ENCODE assay signal across 22 cellular contexts in genomic region chr4:142781114-142781513, GRCh38.
DNase-seq lines count a peak whose midpoint lies in the region; ATAC-seq, FAIRE-seq and TF ChIP-seq lines count a peak whose summit lies in the region.
"Had no signal": no experiment of that assay in that cellular context is flagged by ENCODE, and none has a peak within 500 bp of the region (broad histone marks: within the 10 kb centered on the region; RNA-seq: fewer than 3 reads in every experiment).

No MANE protein-coding gene starts in this region.

- POLR2A ChIA-PET in HCT116 (lab: Charles Lee): no interaction called here

- no peaks in the 10 kb centered on the region for H4K20me1 ChIP-seq in HCT116 (ENCODE audit: insufficient read depth)
- H4K20me1 ChIP-seq: BLaER1 had no signal

- CTCF ChIA-PET in HCT116 (lab: Charles Lee): no interaction called here

- H3K27ac ChIP-seq in HCT116 (ENCODE audit: low read depth, low read length): no peak overlapping the region
- no peak overlapping the region for H3K27ac ChIP-seq in pancreas
- H3K27ac ChIP-seq: BLaER1, KMS-11 had no signal

- TF ChIP-seq CTCF in HCT116 (IDR thresholded peaks at IDR 0.05 in 2 of 3, conservative IDR thresholded peaks at IDR 0.05 in 1 of 3; ENCODE audit: borderline replicate concordance in 1 of 3, insufficient read depth in 1 of 3, low read depth in 2 of 3, low read length in 2 of 3) (no peak), fibroblast of pulmonary artery (IDR thresholded peaks at IDR 0.05; ENCODE audit: low read length, missing control alignments) (no peak), pancreas (IDR thresholded peaks at IDR 0.05) (no peak)

- intact Hi-C loops in HCT116 (cut with micrococcal nuclease) (no loop called here), pancreas (cut with DNase I) (no loop called here)

- TF ChIP-seq POLR2A in HCT116 (IDR thresholded peaks at IDR 0.05; ENCODE audit: borderline replicate concordance, extremely low read depth, insufficient read depth, insufficient read length): no peak
- TF ChIP-seq POLR2A in GM12892 (IDR thresholded peaks at IDR 0.05; ENCODE audit: low read depth, low read length): no peak

- no TSS peak for BruUV-seq in HCT116 (replicated peaks; lab: Mats Ljungman, UMichigan)

- no peaks in the 10 kb centered on the region for H3K79me2 ChIP-seq in HCT116 (ENCODE audit: insufficient read depth, low read length)

- RAD21 ChIA-PET in HCT116 (lab: Charles Lee; ENCODE audit: low non-redundant PET in 1 of 2, low total read pairs in 2 of 2, uncharacterized antibody in 2 of 2, unreplicated experiment in 2 of 2): no interaction called here

- H3K36me3 ChIP-seq in HCT116 (ENCODE audit: control insufficient read depth in 1 of 2, insufficient read depth in 2 of 2, low read length in 2 of 2) (no peaks in the 10 kb centered on the region), pancreas (no peaks in the 10 kb centered on the region)
- H3K36me3 ChIP-seq: BLaER1 had no signal

- H3K9me2 ChIP-seq in HCT116 (ENCODE audit: insufficient read depth): peaks cover 3% of the 10 kb centered on the region; the same call in 1 of the 2 replicates

- H3K4me1 ChIP-seq in HCT116 (ENCODE audit: control insufficient read depth in 1 of 2, insufficient read depth in 2 of 2, low read length in 2 of 2) (peaks cover 5 to 14% of the 10 kb centered on the region in 2 experiments; a peak in 3 of 4 replicates), pancreas (no peaks in the 10 kb centered on the region)
- H3K4me1 ChIP-seq: BLaER1 had no signal

- H3K9ac ChIP-seq in HCT116 (ENCODE audit: low read length): no peak overlapping the region
- H3K9ac ChIP-seq: BLaER1, KMS-11 had no signal

- H3K4me2 ChIP-seq in HCT116 (ENCODE audit: low read length): 0 out of 2 replicates have a peak overlapping the region, but pooled peaks have one; percentile 22
- H3K4me2 ChIP-seq: BLaER1, KMS-11 had no signal

- FAIRE-seq in pancreas (lab: Jason Lieb, UNC) (no peak), GM12892 (lab: Jason Lieb, UNC) (no peak)
- FAIRE-seq: A204.1, D721Med, HepG2 had no signal

- H2AFZ ChIP-seq in HCT116 (ENCODE audit: low read depth, low read length, poor library complexity, severe bottlenecking): peak overlapping the region; percentile 91

- ATAC-seq in HCT116: peak; percentile 63; the same call in 1 of the 2 replicates
- ATAC-seq in pancreas: no peak
- ATAC-seq in HG03139 (IDR thresholded peaks at IDR 0.05; ENCODE audit: unreplicated experiment): no peak
- ATAC-seq: HepG2 had no signal

- TF ChIP-seq RAD21 in HCT116 (IDR thresholded peaks at IDR 0.05; ENCODE audit: low read depth): no peak

- 44 to 50% methylated on average over 1 of the region's 1 CpG for WGBS in pancreas, 2 donors

- H3K27me3 ChIP-seq in HCT116 (ENCODE audit: insufficient read depth, low read length): no peaks in the 10 kb centered on the region
- no peaks in the 10 kb centered on the region for H3K27me3 ChIP-seq in pancreas
- H3K27me3 ChIP-seq: BLaER1 had no signal

- no peak overlapping the region for H3K4me3 ChIP-seq in HCT116 (replicated peaks in 1 of 2; ENCODE audit: low read depth in 1 of 2, low read length in 2 of 2)
- no peak overlapping the region for H3K4me3 ChIP-seq in fibroblast of pulmonary artery (replicated peaks; ENCODE audit: low read depth, low read length)
- H3K4me3 ChIP-seq in pancreas: no peak overlapping the region
- H3K4me3 ChIP-seq: BLaER1 had no signal

- peak; percentile 65 for DNase-seq in DMS53 (lab: John Stamatoyannopoulos, UW)
- peak; percentile 19 for DNase-seq in HCT116 (ENCODE audit: low read depth, low spot score)
- DNase-seq in NCI-H446 treated with DMSO at 0.1 percent for 48 hours (lab: John Stamatoyannopoulos, UW): peak; percentile 21
- DNase-seq in fibroblast of pulmonary artery (ENCODE audit: low read depth): peak; percentile 8
- no peak for DNase-seq in pancreas
- DNase-seq in globus pallidus (ENCODE audit: low spot score): no peak
- no peak for DNase-seq in GM12892 (ENCODE audit: insufficient read length)
- DNase-seq: CD8-positive, alpha-beta memory T cell; H9; MM.1S; NCI-H1105 treated with DMSO at 0.1 percent for 48 hours; NCI-H187 treated with DMSO at 0.1 percent for 48 hours; NCI-H2171; NCI-H510A; NCI-H774; SW 1271 had no signal

- H3K9me3 ChIP-seq in HCT116 (ENCODE audit: control insufficient read depth in 1 of 2, insufficient read depth in 1 of 2, low read depth in 1 of 2, low read length in 2 of 2) (no peaks in the 10 kb centered on the region), pancreas (no peaks in the 10 kb centered on the region)
- H3K9me3 ChIP-seq: BLaER1 had no signal

TF ChIP-seq in HCT116, 20 proteins besides CTCF, POLR2A, EP300 and RAD21:
- TF ChIP-seq JUND (IDR thresholded peaks at IDR 0.05) (peak; percentile 34; the same call in 1 of the 2 replicates), POLR2AphosphoS5 (IDR thresholded peaks at IDR 0.05; ENCODE audit: low read depth, low read length) (no peak)

Comparison
In these comparisons a context has a peak if more than half of its experiments do, and no peak if none do; other contexts are left out.
1. DNase-seq: peak in DMS53 (single experiment), HCT116 (single experiment), NCI-H446 treated with DMSO at 0.1 percent for 48 hours (single experiment) and fibroblast of pulmonary artery (single experiment); none in pancreas (0 of 6), globus pallidus (single experiment) and GM12892 (single experiment).